Comparison of ENCODE assay signal across 7 cellular contexts in the genomic region with DNA sequence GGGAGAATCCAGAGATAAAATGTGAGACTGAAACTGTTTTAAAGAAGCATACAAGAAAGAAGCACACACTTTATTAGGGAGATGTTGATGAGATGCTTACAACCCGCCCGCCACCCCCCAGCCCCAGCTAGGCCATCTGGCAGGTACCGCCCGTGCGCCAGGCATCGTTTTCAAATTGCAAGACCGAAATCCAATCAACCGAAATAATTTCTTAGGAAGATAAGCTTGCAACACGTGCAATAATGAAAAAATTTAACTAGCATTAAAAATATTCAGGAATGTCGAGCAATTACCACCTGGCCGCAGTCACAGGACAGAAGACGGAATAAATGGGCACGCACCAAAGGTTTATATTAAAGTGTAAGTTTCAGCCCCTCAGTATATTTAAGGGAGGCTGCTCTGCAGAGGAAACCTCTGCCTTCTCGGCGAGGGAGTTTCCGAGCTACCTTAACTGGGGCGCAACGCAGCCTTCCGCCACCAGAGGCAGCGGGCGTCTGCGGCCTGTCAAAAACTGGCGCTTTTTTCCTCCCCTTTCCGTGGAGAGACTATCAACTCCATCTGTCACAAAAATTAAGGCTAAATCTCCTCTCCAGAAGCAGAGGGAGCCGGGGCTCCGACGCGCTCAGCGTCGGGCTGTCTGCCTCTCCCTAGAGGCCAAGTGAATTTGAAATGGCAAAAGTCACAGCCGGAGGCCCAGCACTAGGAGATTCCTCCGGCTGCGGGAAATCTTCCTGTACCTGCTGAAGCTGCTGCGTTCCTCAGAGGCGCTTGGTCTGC. TPM values are rescaled to one million over a fixed set of nuclear protein-coding genes. Genes with fewer than 3 reads are reported as not detected.
A peak's percentile ranks its signal among the peaks of the same experiment; 100 is the strongest.
DNase-seq lines count a peak whose midpoint lies in the region; ATAC-seq, FAIRE-seq and TF ChIP-seq lines count a peak whose summit lies in the region.

No MANE protein-coding gene starts in this region.

- no peak overlapping the region for H3K27ac Mint-ChIP-seq in WTC11

- peak overlapping the region; percentile 51 to 80 (median 55) for H3K4me3 ChIP-seq in keratinocyte (ENCODE audit: control insufficient read depth in 2 of 3, extremely low read depth in 1 of 3, insufficient read depth in 2 of 3, low read depth in 1 of 3, low read length in 3 of 3)

- dilution Hi-C loops in keratinocyte (cut with MboI; ENCODE audit: extremely low pct_ligation_motif_present, low sequenced_read_pairs): no loop called here

- H3K9me3 ChIP-seq in keratinocyte (ENCODE audit: control insufficient read depth, low read depth, low read length): no peaks in the 10 kb centered on the region

- peak; percentile 52 for FAIRE-seq in keratinocyte (lab: Jason Lieb, UNC)

- peaks cover 3% of the 10 kb centered on the region for H3K4me1 ChIP-seq in keratinocyte (ENCODE audit: control insufficient read depth, extremely low read depth, insufficient read depth, low read length)

- peak overlapping the region; percentile 82 for H3K4me3 Mint-ChIP-seq in WTC11

- peak overlapping the region; percentile 55 for H3K9ac ChIP-seq in keratinocyte (ENCODE audit: control insufficient read depth, extremely low read depth, insufficient read depth, low read length)

- DNase-seq in GM13976 (ENCODE audit: low spot score) (peak; percentile 78), NCI-H1092 (lab: John Stamatoyannopoulos, UW) (peak; percentile 32), WTC11 (ENCODE audit: low spot score) (peak; percentile 80), keratinocyte (ENCODE audit: low read depth, low spot score) (no peak)
- DNase-seq in central memory CD4-positive, alpha-beta T cell: peak; percentile 71
- peak; percentile 45 to 66 (median 64) for DNase-seq in stimulated activated CD4-positive, alpha-beta T cell treated with anti-CD3 and anti-CD28 coated beads, Interleukin-12 subunit alpha, Interleukin-12 subunit beta, amount 100 ng/mL, for 48 hours (ENCODE audit: low read depth in 2 of 3, low spot score in 1 of 3)

- H3K4me1 Mint-ChIP-seq in WTC11: peaks cover 34% of the 10 kb centered on the region

- peak overlapping the region; percentile 56 for H3K27ac ChIP-seq in keratinocyte (ENCODE audit: control insufficient read depth, insufficient read depth, low read length)

- H3K27me3 Mint-ChIP-seq in WTC11 (ENCODE audit: low read depth): peaks cover 53% of the 10 kb centered on the region

- H3K9me1 ChIP-seq in keratinocyte (ENCODE audit: control insufficient read depth, extremely low read depth, insufficient read depth, low read length): no peaks in the 10 kb centered on the region

- H2AFZ ChIP-seq in keratinocyte (ENCODE audit: control insufficient read depth, low read length): peak overlapping the region; percentile 66

- H3K36me3 Mint-ChIP-seq in WTC11: peaks cover 18% of the 10 kb centered on the region

- ATAC-seq in HG02642 (IDR thresholded peaks at IDR 0.05; ENCODE audit: poor library complexity, unreplicated experiment) (peak; percentile 70), WTC11 (peak; percentile 26)

- CTCF ChIA-PET in WTC11 (lab: Charles Lee): interaction anchor here (0.6 to 2.9 kb wide), 45 partner anchors 8 to 823 kb away, joined by 3 to 31 read pairs (median 3); no protein-coding TSS in a partner anchor

- H3K36me3 ChIP-seq in keratinocyte (ENCODE audit: control insufficient read depth in 2 of 2, extremely low read depth in 1 of 2, insufficient read depth in 2 of 2, low read length in 2 of 2): no peaks in the 10 kb centered on the region

- peaks cover 18% of the 10 kb centered on the region for H3K27me3 ChIP-seq in keratinocyte (ENCODE audit: control insufficient read depth, extremely low read depth, insufficient read depth, low read length)

- TF ChIP-seq CTCF in GM13976 (IDR thresholded peaks at IDR 0.05; ENCODE audit: borderline replicate concordance, control extremely low read depth, extremely low read depth, insufficient read depth, missing control alignments) (peak; percentile 40), WTC11 (IDR thresholded peaks at IDR 0.05) (peak; percentile 69), keratinocyte (optimal IDR thresholded peaks at IDR 0.05 in 1 of 3, IDR thresholded peaks at IDR 0.05 in 1 of 3, conservative IDR thresholded peaks at IDR 0.05 in 1 of 3; ENCODE audit: extremely low read depth in 1 of 3, insufficient read depth in 2 of 3, low read length in 3 of 3) (peak; percentile 75 to 93 (median 88))

- in situ Hi-C loops in GM13976 (cut with MboI; ENCODE audit: low sequenced_read_pairs, unreplicated experiment): no loop called here

- POLR2A ChIA-PET in WTC11 (lab: Charles Lee): interaction anchor here (0.7 to 1.2 kb wide), 4 partner anchors 45 to 335 kb away, joined by 3 read pairs; no protein-coding TSS in a partner anchor

- no peaks in the 10 kb centered on the region for H3K79me2 ChIP-seq in keratinocyte (ENCODE audit: control insufficient read depth, insufficient read depth, low read length)

- no peaks in the 10 kb centered on the region for H4K20me1 ChIP-seq in keratinocyte (ENCODE audit: control insufficient read depth, extremely low read depth, insufficient read depth, low read length)

- peak overlapping the region; percentile 85 for H3K4me2 ChIP-seq in keratinocyte (ENCODE audit: control insufficient read depth, extremely low read depth, insufficient read depth, low read depth, low read length)

- H3K9me3 Mint-ChIP-seq in WTC11: peaks cover 29% of the 10 kb centered on the region

TF ChIP-seq in WTC11, 78 proteins besides CTCF, POLR2A, EP300 and RAD21 (continues in another document):
- TF ChIP-seq MXD4 (CRISPR knock-in tag; IDR thresholded peaks at IDR 0.05; ENCODE audit: borderline replicate concordance): no peak
- no peak for TF ChIP-seq ZNF423 (CRISPR knock-in tag; IDR thresholded peaks at IDR 0.05)
- TF ChIP-seq FOXK1 (CRISPR knock-in tag; IDR thresholded peaks at IDR 0.05): no peak
- TF ChIP-seq IRF1 (CRISPR knock-in tag; IDR thresholded peaks at IDR 0.05): no peak
- TF ChIP-seq RELA (CRISPR knock-in tag; IDR thresholded peaks at IDR 0.05; ENCODE audit: borderline replicate concordance): no peak
- no peak for TF ChIP-seq TEAD4 (CRISPR knock-in tag; IDR thresholded peaks at IDR 0.05)
- TF ChIP-seq JAZF1 (CRISPR knock-in tag; IDR thresholded peaks at IDR 0.05): no peak
- no peak for TF ChIP-seq PRDM15 (CRISPR knock-in tag; IDR thresholded peaks at IDR 0.05)

RNA-seq across cellular contexts. Expression of gene GAS1, which starts 1.0 kb away (rescaled TPM):
- 5.0 to 6.2 TPM (median 5.3 TPM) in 3 replicates for total RNA-seq in WTC11 (2021)
- 0.56 to 1.1 TPM (median 0.75 TPM) in 3 replicates for polyA plus RNA-seq in keratinocyte
- 0.42 TPM for polyA plus RNA-seq in keratinocyte (2011; ENCODE audit: low read depth)
- polyA plus RNA-seq in keratinocyte (2011; cell fraction: cytosol; rRNA removed): 0.38 and 0.55 TPM in 2 replicates
- 1.2 TPM in 2 replicates for polyA plus RNA-seq in keratinocyte (2011; cell fraction: nucleus; rRNA removed)
- 0.91 and 0.99 TPM in 2 replicates for polyA plus RNA-seq in keratinocyte (2012; ENCODE audit: low replicate concordance)
- 0.13 to 0.46 TPM (median 0.35 TPM) in 3 replicates for polyA minus RNA-seq in keratinocyte
- 3.6 TPM for polyA minus RNA-seq in keratinocyte (2011; cell fraction: cytosol; rRNA and poly(A)+ RNA removed)
- 1.9 and 2.2 TPM in 2 replicates for polyA minus RNA-seq in keratinocyte (2011; cell fraction: nucleus; rRNA and poly(A)+ RNA removed)
